In genomic region chr20:35446356-35447078, GRCh38 we compare ENCODE assay signal across 8 cellular contexts. TPM values are rescaled to one million over a fixed set of nuclear protein-coding genes. Genes with fewer than 3 reads are reported as not detected.
A peak's percentile ranks its signal among the peaks of the same experiment; 100 is the strongest.
DNase-seq lines count a peak whose midpoint lies in the region; ATAC-seq and TF ChIP-seq lines count a peak whose summit lies in the region.

No MANE protein-coding gene starts in this region.

- no peak for DNase-seq in activated T-cell treated with anti-CD3 and anti-CD28 coated beads, Interleukin-2, amount 50 U/mL, for 24 hours
- DNase-seq in activated T-cell treated with anti-CD3 and anti-CD28 coated beads for 4 hours (no peak), thoracic aorta (ENCODE audit: low spot score) (no peak), DMS153 treated with DMSO at 0.1 percent for 48 hours (lab: John Stamatoyannopoulos, UW; ENCODE audit: unreplicated experiment) (no peak), NCI-H345 (lab: John Stamatoyannopoulos, UW) (no peak)

- peaks cover 5% of the 10 kb centered on the region for H3K27me3 Mint-ChIP-seq in activated T-cell treated with anti-CD3 and anti-CD28 coated beads, Interleukin-2, amount 50 U/mL, for 24 hours
- H3K27me3 Mint-ChIP-seq in activated T-helper 17 cell treated with anti-CD3 and anti-CD28 coated beads, Interleukin-2, amount 50 U/mL, for 72 hours = peaks cover 5% of the 10 kb centered on the region

- peak overlapping the region; percentile 51 for H3K4me3 ChIP-seq in iPS-18a (ENCODE audit: low read length)
- H3K4me3 ChIP-seq in thoracic aorta = peak overlapping the region; percentile 77

- no peak for TF ChIP-seq CTCF in thoracic aorta (IDR thresholded peaks at IDR 0.05)

- H3K9ac ChIP-seq in iPS-18a (ENCODE audit: low read length) = peak overlapping the region; percentile 39

- H3K9me3 Mint-ChIP-seq in activated T-cell treated with anti-CD3 and anti-CD28 coated beads, Interleukin-2, amount 50 U/mL, for 24 hours = no peaks in the 10 kb centered on the region
- no peaks in the 10 kb centered on the region for H3K9me3 Mint-ChIP-seq in activated T-helper 17 cell treated with anti-CD3 and anti-CD28 coated beads, Interleukin-2, amount 50 U/mL, for 72 hours

- H3K27ac ChIP-seq in iPS-18a (ENCODE audit: low read length) (no peak overlapping the region), thoracic aorta (no peak overlapping the region)

- ATAC-seq in activated T-helper 17 cell treated with anti-CD3 and anti-CD28 coated beads, Interleukin-2, amount 50 U/mL, for 72 hours (replicated peaks) = peak; percentile 27
- no peak for ATAC-seq in thoracic aorta (ENCODE audit: insufficient number of reproducible peaks, low FRiP score, low read depth)
- ATAC-seq in HG03095 (IDR thresholded peaks at IDR 0.05; ENCODE audit: unreplicated experiment) = no peak

- H3K4me1 ChIP-seq in iPS-18a (ENCODE audit: control insufficient read depth, low read depth, low read length) (no peaks in the 10 kb centered on the region), thoracic aorta (ENCODE audit: control insufficient read depth in 1 of 2, low read depth in 2 of 2) (no peaks in the 10 kb centered on the region)

- H3K9me3 ChIP-seq in iPS-18a (ENCODE audit: control insufficient read depth, low read depth, low read length) (no peaks in the 10 kb centered on the region), thoracic aorta (no peaks in the 10 kb centered on the region)

- H3K27ac Mint-ChIP-seq in activated T-cell treated with anti-CD3 and anti-CD28 coated beads, Interleukin-2, amount 50 U/mL, for 24 hours = no peak overlapping the region
- H3K27ac Mint-ChIP-seq in activated T-helper 17 cell treated with anti-CD3 and anti-CD28 coated beads, Interleukin-2, amount 50 U/mL, for 72 hours = peak overlapping the region; percentile 79

- H3K4me1 Mint-ChIP-seq in activated T-cell treated with anti-CD3 and anti-CD28 coated beads, Interleukin-2, amount 50 U/mL, for 24 hours (ENCODE audit: low read depth) = peaks cover 6% of the 10 kb centered on the region
- no peaks in the 10 kb centered on the region for H3K4me1 Mint-ChIP-seq in activated T-helper 17 cell treated with anti-CD3 and anti-CD28 coated beads, Interleukin-2, amount 50 U/mL, for 72 hours

- H3K27me3 ChIP-seq in iPS-18a (ENCODE audit: control insufficient read depth, insufficient read depth, low read length) (no peaks in the 10 kb centered on the region), thoracic aorta (replicated peaks; ENCODE audit: insufficient read depth) (no peaks in the 10 kb centered on the region)

- H3K36me3 ChIP-seq in iPS-18a (ENCODE audit: control insufficient read depth, low read depth, low read length) (no peaks in the 10 kb centered on the region), thoracic aorta (no peaks in the 10 kb centered on the region)

- peak overlapping the region; percentile 83 for H3K4me3 Mint-ChIP-seq in activated T-cell treated with anti-CD3 and anti-CD28 coated beads, Interleukin-2, amount 50 U/mL, for 24 hours
- peak overlapping the region; percentile 85 for H3K4me3 Mint-ChIP-seq in activated T-helper 17 cell treated with anti-CD3 and anti-CD28 coated beads, Interleukin-2, amount 50 U/mL, for 72 hours

- H3K36me3 Mint-ChIP-seq in activated T-cell treated with anti-CD3 and anti-CD28 coated beads, Interleukin-2, amount 50 U/mL, for 24 hours (ENCODE audit: low read depth) = no peaks in the 10 kb centered on the region
- no peaks in the 10 kb centered on the region for H3K36me3 Mint-ChIP-seq in activated T-helper 17 cell treated with anti-CD3 and anti-CD28 coated beads, Interleukin-2, amount 50 U/mL, for 72 hours (ENCODE audit: low read depth)

RNA-seq across cellular contexts. Expression of gene GDF5, which starts 8.5 kb away (rescaled TPM):
- total RNA-seq in activated T-helper 17 cell treated with anti-CD3 and anti-CD28 coated beads, Interleukin-2, amount 50 U/mL, for 72 hours = not detected
- 1 to 10 TPM in 1 of 2 donors, under 1 TPM in 1; 0.63 to 3.0 TPM for total RNA-seq in thoracic aorta

RNA-seq across cellular contexts. Expression of gene CEP250, which starts 8.9 kb away (rescaled TPM):
- 10 to 100 TPM; 77.8 to 88.3 TPM for total RNA-seq in activated T-helper 17 cell treated with anti-CD3 and anti-CD28 coated beads, Interleukin-2, amount 50 U/mL, for 72 hours
- 10 to 100 TPM; 28.7 to 29.2 TPM for total RNA-seq in thoracic aorta

RNA-seq across cellular contexts. Expression of gene UQCC1, which starts 34.7 kb away (rescaled TPM):
- 10 to 100 TPM; 76.3 to 79.3 TPM for total RNA-seq in activated T-helper 17 cell treated with anti-CD3 and anti-CD28 coated beads, Interleukin-2, amount 50 U/mL, for 72 hours
- total RNA-seq in thoracic aorta = 10 to 100 TPM; 32.7 to 38.0 TPM
